Comparison of ENCODE assay signal across 8 cellular contexts in the genomic region with DNA sequence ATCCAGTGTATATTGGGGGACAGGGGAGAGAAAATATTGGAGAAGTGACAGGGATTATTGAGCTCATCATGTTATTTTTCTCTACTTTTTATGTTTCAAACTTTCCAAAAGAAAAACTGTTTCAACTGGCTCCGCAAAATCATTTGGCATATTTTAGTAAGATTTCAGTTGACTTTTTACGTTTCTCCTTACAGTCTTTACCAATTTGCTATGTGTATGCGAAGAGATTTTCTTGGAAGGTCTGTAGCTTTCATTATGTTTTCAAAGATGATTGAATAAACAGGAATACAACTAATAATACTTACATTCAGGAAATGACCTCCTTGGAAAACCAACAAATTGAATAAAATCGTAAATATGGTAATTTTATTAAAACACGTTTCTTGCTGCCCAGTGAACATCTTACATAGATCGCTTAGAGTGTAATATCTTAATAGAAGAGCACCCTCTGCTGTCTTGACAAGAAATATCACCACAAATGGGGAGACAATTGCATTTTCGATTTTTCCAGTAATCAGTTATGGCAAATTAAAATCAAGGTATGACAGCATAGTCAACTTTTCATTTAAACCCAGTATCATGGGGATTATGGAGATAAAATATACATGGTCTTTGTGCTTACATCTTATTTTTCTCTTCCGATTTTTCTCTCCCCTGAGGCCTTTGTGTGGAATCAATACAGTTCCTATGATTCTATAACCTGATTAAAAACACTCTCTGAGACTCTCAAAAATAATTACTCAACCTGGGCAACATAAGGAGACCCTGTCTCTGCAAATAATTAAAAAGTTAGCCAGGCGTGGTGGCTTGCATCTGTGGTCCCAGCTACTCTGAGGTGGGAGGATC. TPM values are rescaled to one million over a fixed set of nuclear protein-coding genes. Genes with fewer than 3 reads are reported as not detected.
DNase-seq lines count a peak whose midpoint lies in the region; ATAC-seq and TF ChIP-seq lines count a peak whose summit lies in the region.

No MANE protein-coding gene starts in this region.

- peaks cover 6% of the 10 kb centered on the region for H3K4me1 Mint-ChIP-seq in chondrocyte (ENCODE audit: low read depth)

- H3K27ac ChIP-seq in ovary = no peak overlapping the region

- no peaks in the 10 kb centered on the region for H3K27me3 ChIP-seq in ovary

- no peaks in the 10 kb centered on the region for H3K4me1 ChIP-seq in ovary (ENCODE audit: insufficient read depth)

- H3K4me3 Mint-ChIP-seq in chondrocyte (ENCODE audit: unreplicated experiment) = no peak overlapping the region

- H3K27ac Mint-ChIP-seq in chondrocyte (ENCODE audit: unreplicated experiment) = peak overlapping the region; percentile 49

- TF ChIP-seq EP300 in ovary (IDR thresholded peaks at IDR 0.05) = no peak

- H3K9me3 ChIP-seq in ovary = no peaks in the 10 kb centered on the region

- H3K36me3 Mint-ChIP-seq in chondrocyte (ENCODE audit: low read depth) = peaks cover 1% of the 10 kb centered on the region

- TF ChIP-seq CTCF in AG09309 (IDR thresholded peaks at IDR 0.05; ENCODE audit: control insufficient read depth, insufficient read depth, low read depth, low read length, missing control alignments) (peak; percentile 35), chondrocyte (IDR thresholded peaks at IDR 0.05) (peak; percentile 92), ovary (IDR thresholded peaks at IDR 0.05) (no peak)

- H3K4me3 ChIP-seq in AG09309 (ENCODE audit: control insufficient read depth, low read depth, low read length) (no peak overlapping the region), ovary (no peak overlapping the region)

- intact Hi-C loops in ovary (cut with DNase I) = no loop called here

- peaks cover 3% of the 10 kb centered on the region for H3K9me3 Mint-ChIP-seq in chondrocyte (ENCODE audit: low read depth)

- no peaks in the 10 kb centered on the region for H3K27me3 Mint-ChIP-seq in chondrocyte (ENCODE audit: low read depth)

- no peak for DNase-seq in AG09309 (ENCODE audit: low read depth)
- DNase-seq in NCI-H146 treated with DMSO at 0.1 percent for 48 hours (lab: John Stamatoyannopoulos, UW; ENCODE audit: unreplicated experiment) = peak; percentile 7
- no peak for DNase-seq in chondrocyte (ENCODE audit: low spot score)
- DNase-seq in midbrain (lab: John Stamatoyannopoulos, UW) = peak; percentile 39
- no peak for DNase-seq in ovary
- DNase-seq in T-helper 9 cell = no peak
- DNase-seq in activated T-cell treated with anti-CD3 and anti-CD28 coated beads, Interleukin-2, amount 50 U/mL, for 48 hours = no peak

- no peak for TF ChIP-seq POLR2A in ovary (IDR thresholded peaks at IDR 0.05)

- H3K36me3 ChIP-seq in ovary = no peaks in the 10 kb centered on the region

- ATAC-seq in GM19351 (IDR thresholded peaks at IDR 0.05; ENCODE audit: unreplicated experiment) = peak; percentile 82

- 29 to 32% (median 30%) methylated on average over 9 of the region's 9 CpGs for WGBS in ovary, 3 donors

RNA-seq across cellular contexts. Expression of a gene that starts 43.1 kb away (rescaled TPM):
- total RNA-seq in chondrocyte (not detected in 3 replicates), ovary (not detected)
- not detected for polyA plus RNA-seq in ovary

Comparison
In these comparisons a context has a peak if more than half of its experiments do, and no peak if none do; other contexts are left out.
1. DNase-seq: peak in NCI-H146 treated with DMSO at 0.1 percent for 48 hours (single experiment) and midbrain (single experiment); none in AG09309 (single experiment), chondrocyte (single experiment), ovary (0 of 5), T-helper 9 cell (single experiment) and activated T-cell treated with anti-CD3 and anti-CD28 coated beads, Interleukin-2, amount 50 U/mL, for 48 hours (0 of 2).
2. CTCF ChIP-seq: peak in AG09309 (single experiment) and chondrocyte (single experiment); none in ovary (0 of 3).